Comparison of ENCODE assay signal across 8 cellular contexts in genomic region chr11:93542753-93543246, GRCh38. TPM values are rescaled to one million over a fixed set of nuclear protein-coding genes. Genes with fewer than 3 reads are reported as not detected.
DNase-seq lines count a peak whose midpoint lies in the region; ATAC-seq and TF ChIP-seq lines count a peak whose summit lies in the region.

No MANE protein-coding gene starts in this region.

- H3K27ac ChIP-seq in Karpas-422 (ENCODE audit: low read length) (no peak overlapping the region), mesendoderm (ENCODE audit: low read depth, low read length) (peak overlapping the region; percentile 74), uterus (peak overlapping the region; percentile 92 to 97)

- H4K5ac ChIP-seq in mesendoderm (ENCODE audit: low read length): no peak overlapping the region

- H3K4me2 ChIP-seq in Karpas-422 (ENCODE audit: low read depth, low read length, poor library complexity, severe bottlenecking) (peak overlapping the region; percentile 67), mesendoderm (ENCODE audit: low read length) (peak overlapping the region; percentile 10)

- H2BK5ac ChIP-seq in mesendoderm (ENCODE audit: low read length): no peak overlapping the region

- DNase-seq in Karpas-422 (no peak), choroid plexus epithelial cell (ENCODE audit: low read depth) (no peak), mesendoderm (peak; percentile 58), uterus (peak in 1 of 2 donors; percentile 45), SIG-M5 (lab: John Stamatoyannopoulos, UW) (no peak), NCI-H510A treated with DMSO at 0.1 percent for 48 hours (lab: John Stamatoyannopoulos, UW) (no peak)

- no CpG with 5 or more reads among the region's 69 CpGs for WGBS in mesendoderm (ENCODE audit: extremely low coverage, insufficient coverage, low lambda C conversion rate)

- H3K18ac ChIP-seq in mesendoderm (ENCODE audit: low read length): peak overlapping the region; percentile 98

- TF ChIP-seq CTCF in choroid plexus epithelial cell (conservative IDR thresholded peaks at IDR 0.05; ENCODE audit: low read depth, low read length): no peak
- TF ChIP-seq CTCF in uterus (IDR thresholded peaks at IDR 0.05): no peak

- no peaks in the 10 kb centered on the region for H3K79me2 ChIP-seq in Karpas-422 (ENCODE audit: low read length)
- peaks cover 26% of the 10 kb centered on the region for H3K79me2 ChIP-seq in mesendoderm (ENCODE audit: control insufficient read depth, insufficient read depth, low read length)

- H3K9ac ChIP-seq in Karpas-422 (ENCODE audit: low read length): peak overlapping the region; percentile 42
- peak overlapping the region; percentile 75 for H3K9ac ChIP-seq in mesendoderm (ENCODE audit: low read length)

- H3K27me3 ChIP-seq in Karpas-422 (ENCODE audit: low read length): no peaks in the 10 kb centered on the region; the same call in 1 of the 2 replicates
- no peaks in the 10 kb centered on the region for H3K27me3 ChIP-seq in mesendoderm (ENCODE audit: insufficient read depth, low read length, poor library complexity)
- H3K27me3 ChIP-seq in uterus: no peaks in the 10 kb centered on the region

- H3K4ac ChIP-seq in mesendoderm (ENCODE audit: low read depth, low read length): peak overlapping the region; percentile 28

- ATAC-seq in GM18498 (IDR thresholded peaks at IDR 0.05; ENCODE audit: unreplicated experiment) (peak; percentile 50), GM21786 (IDR thresholded peaks at IDR 0.05; ENCODE audit: unreplicated experiment) (peak; percentile 32)

- no peak overlapping the region for H3K23ac ChIP-seq in mesendoderm (ENCODE audit: low read length)

- H3K4me3 ChIP-seq in Karpas-422 (ENCODE audit: low read length): peak overlapping the region; percentile 58; the same call in 1 of the 2 replicates
- peak overlapping the region; percentile 72 for H3K4me3 ChIP-seq in choroid plexus epithelial cell (ENCODE audit: low read depth, low read length)
- H3K4me3 ChIP-seq in mesendoderm (ENCODE audit: low read length): peak overlapping the region; percentile 65
- peak overlapping the region; percentile 75 to 87 for H3K4me3 ChIP-seq in uterus

- H4K20me1 ChIP-seq in Karpas-422 (ENCODE audit: insufficient read depth, low read depth, low read length): no peaks in the 10 kb centered on the region

- peak overlapping the region; percentile 83 for H4K8ac ChIP-seq in mesendoderm (ENCODE audit: low read depth, low read length)

- peaks cover 17% of the 10 kb centered on the region for H3K79me1 ChIP-seq in mesendoderm (ENCODE audit: low read length)

- no peaks in the 10 kb centered on the region for H3K36me3 ChIP-seq in Karpas-422 (ENCODE audit: insufficient read depth, low read length)
- H3K36me3 ChIP-seq in mesendoderm (ENCODE audit: control insufficient read depth, insufficient read depth, low read length): no peaks in the 10 kb centered on the region
- H3K36me3 ChIP-seq in uterus: no peaks in the 10 kb centered on the region

- intact Hi-C loops in uterus (cut with DNase I; ENCODE audit: low total_unique reads): no loop called here

- H2BK120ac ChIP-seq in mesendoderm (ENCODE audit: low read depth, low read length): peak overlapping the region; percentile 94

- H3K4me1 ChIP-seq in Karpas-422 (ENCODE audit: low read length): peaks cover 13% of the 10 kb centered on the region
- peaks cover 1% of the 10 kb centered on the region for H3K4me1 ChIP-seq in mesendoderm (ENCODE audit: control insufficient read depth, low read depth, low read length)
- no peaks in the 10 kb centered on the region for H3K4me1 ChIP-seq in uterus

- H2AFZ ChIP-seq in Karpas-422 (ENCODE audit: low read length): peak overlapping the region; percentile 78; the same call in 1 of the 2 replicates

- H2AK5ac ChIP-seq in mesendoderm (ENCODE audit: low read length): no peak overlapping the region

- H2BK15ac ChIP-seq in mesendoderm (replicated peaks; ENCODE audit: low read depth): peak overlapping the region; percentile 48

- H3K56ac ChIP-seq in mesendoderm (ENCODE audit: low read length): peak overlapping the region; percentile 82

- TF ChIP-seq POLR2A in uterus (IDR thresholded peaks at IDR 0.05): no peak

- no peaks in the 10 kb centered on the region for H3K9me2 ChIP-seq in Karpas-422 (replicated peaks; ENCODE audit: insufficient read depth, low read length)

- H3K9me3 ChIP-seq in Karpas-422 (ENCODE audit: low read length): no peaks in the 10 kb centered on the region
- no peaks in the 10 kb centered on the region for H3K9me3 ChIP-seq in uterus

RNA-seq across cellular contexts. Expression of gene SMCO4, which starts 0.4 kb away (rescaled TPM):
- not detected in 2 replicates for total RNA-seq in Karpas-422 (2014; rRNA removed; shearing (Covaris generic); ENCODE audit: low replicate concordance)
- 40.2 TPM for polyA plus RNA-seq in mesendoderm (2013, experiment 1 of 2)
- polyA plus RNA-seq in mesendoderm (2013, experiment 2 of 2): 41.8 TPM
- total RNA-seq in uterus: 10 to 100 TPM in 3 of 4 donors, 1 to 10 TPM in 1; 7.2 to 30.0 (median 17.7) TPM
